Comparison of ENCODE assay signal across 16 cellular contexts in genomic region chr20:2610941-2611720, GRCh38.
"Had no signal": no experiment of that assay in that cellular context is flagged by ENCODE, and none has a peak within 500 bp of the region (broad histone marks: within the 10 kb centered on the region; RNA-seq: fewer than 3 reads in every experiment).

No MANE protein-coding gene starts in this region.

- H3K4me1 ChIP-seq: body of pancreas, left lung, pancreas, sigmoid colon had no signal

- H3K9me3 ChIP-seq: body of pancreas, pancreas had no signal

- H3K27ac ChIP-seq: body of pancreas, left lung, pancreas, sigmoid colon had no signal

- DNase-seq: activated CD4-positive, alpha-beta T cell treated with anti-CD3 and anti-CD28 coated beads for 4 hours; activated CD8-positive, alpha-beta memory T cell treated with anti-CD3 and anti-CD28 coated beads, Interleukin-2, amount 50 U/mL, for 4 hours; activated CD8-positive, alpha-beta T cell treated with anti-CD3 and anti-CD28 coated beads, Interleukin-2, amount 10 ng/mL, durations not matched to agents 7 days and 5 days; activated naive CD8-positive, alpha-beta T cell treated with anti-CD3 and anti-CD28 coated beads for 36 hours; amygdala; body of pancreas; caudate nucleus; erythroblast; hippocampal formation; left lung; mucosa of descending colon; naive thymus-derived CD8-positive, alpha-beta T cell; pancreas; sigmoid colon; stimulated activated CD4-positive, alpha-beta T cell treated with anti-CD3 and anti-CD28 coated beads, Interleukin-12 subunit alpha, Interleukin-12 subunit beta, amount 100 ng/mL, for 4 hours; stimulated activated CD4-positive, alpha-beta T cell treated with anti-CD3 and anti-CD28 coated beads, Interleukin-2, amount 100 ng/mL, for 24 hours had no signal

- H3K4me3 ChIP-seq: body of pancreas, left lung, mucosa of descending colon, pancreas, sigmoid colon had no signal

- H3K36me3 ChIP-seq: left lung, pancreas, sigmoid colon had no signal

- H3K27me3 ChIP-seq: body of pancreas, pancreas, sigmoid colon had no signal
